Comparison of ENCODE assay signal across 1 cellular context in the genomic region with DNA sequence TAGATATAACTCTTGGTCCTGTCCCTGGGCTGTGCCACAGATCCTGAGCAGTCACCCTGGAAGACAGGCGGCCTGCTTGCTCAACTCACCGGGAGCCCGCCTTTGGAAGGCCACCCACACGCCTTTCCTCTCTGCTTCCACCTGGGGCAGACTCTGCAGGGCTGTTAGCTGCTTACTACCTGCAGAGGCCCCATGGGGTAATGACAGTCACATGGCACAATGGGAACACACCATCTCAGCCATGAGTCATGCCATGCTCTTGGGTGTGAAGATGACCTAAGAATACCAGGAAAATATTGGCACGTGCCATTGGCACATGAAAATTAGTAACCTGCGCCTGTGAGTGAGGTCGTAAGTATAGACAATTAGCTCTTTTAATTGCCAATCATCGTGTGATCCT.
TF ChIP-seq lines count a peak whose summit lies in the region.

No MANE protein-coding gene starts in this region.

TF ChIP-seq in IMR-90, 13 proteins besides CTCF, POLR2A, EP300 and RAD21 (continued from another document):
- TF ChIP-seq, protein P1, sequence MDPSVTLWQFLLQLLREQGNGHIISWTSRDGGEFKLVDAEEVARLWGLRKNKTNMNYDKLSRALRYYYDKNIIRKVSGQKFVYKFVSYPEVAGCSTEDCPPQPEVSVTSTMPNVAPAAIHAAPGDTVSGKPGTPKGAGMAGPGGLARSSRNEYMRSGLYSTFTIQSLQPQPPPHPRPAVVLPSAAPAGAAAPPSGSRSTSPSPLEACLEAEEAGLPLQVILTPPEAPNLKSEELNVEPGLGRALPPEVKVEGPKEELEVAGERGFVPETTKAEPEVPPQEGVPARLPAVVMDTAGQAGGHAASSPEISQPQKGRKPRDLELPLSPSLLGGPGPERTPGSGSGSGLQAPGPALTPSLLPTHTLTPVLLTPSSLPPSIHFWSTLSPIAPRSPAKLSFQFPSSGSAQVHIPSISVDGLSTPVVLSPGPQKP (IDR thresholded peaks at IDR 0.05; ENCODE audit: borderline replicate concordance, low read depth, low read length): no peak
- TF ChIP-seq MXI1 (IDR thresholded peaks at IDR 0.05; ENCODE audit: borderline replicate concordance, low read depth, low read length) (no peak), CEBPB (IDR thresholded peaks at IDR 0.05; ENCODE audit: low read depth, low read length) (no peak), BHLHE40 (IDR thresholded peaks at IDR 0.05; ENCODE audit: low read depth, low read length) (peak; percentile 45; the same call in 1 of the 2 replicates), MAFK (IDR thresholded peaks at IDR 0.05; ENCODE audit: low read depth, low read length) (no peak)
